In the genomic region with DNA sequence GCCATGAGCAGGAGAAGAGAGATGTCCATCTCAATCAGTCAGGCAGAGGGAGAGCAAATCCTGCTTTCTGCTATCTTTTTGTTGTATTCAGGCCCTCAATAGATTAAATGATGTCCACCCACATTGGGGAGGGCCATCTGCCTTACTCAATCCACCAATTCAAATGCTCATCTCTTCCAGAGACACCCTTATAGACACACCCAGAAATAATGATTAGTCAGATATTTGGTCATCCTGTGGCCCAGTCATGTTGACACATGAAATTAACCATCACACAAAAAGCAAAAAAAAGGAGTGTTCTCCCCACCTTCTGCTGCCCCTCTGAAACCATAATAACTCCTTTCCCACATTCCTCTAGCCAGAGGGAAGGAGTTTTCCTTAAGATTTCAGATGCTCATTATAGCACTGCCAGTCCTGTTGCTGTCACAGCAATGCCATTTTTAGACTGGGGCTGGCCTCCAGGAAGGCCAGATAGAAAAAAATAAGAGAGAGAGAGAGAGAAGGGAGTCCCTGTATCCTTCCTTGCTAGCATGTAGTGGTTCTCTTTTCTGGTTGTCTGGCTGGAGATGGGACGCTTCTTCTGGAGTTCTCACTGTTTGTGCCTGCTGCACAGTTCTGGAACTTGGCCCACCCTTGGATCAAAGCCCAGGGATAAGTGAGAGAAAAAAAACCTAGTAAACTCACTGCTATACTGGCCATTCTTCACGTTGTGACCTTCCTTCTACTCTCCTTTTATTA, we compare ENCODE assay signal across 17 cellular contexts.
DNase-seq lines count a peak whose midpoint lies in the region; ATAC-seq, FAIRE-seq and TF ChIP-seq lines count a peak whose summit lies in the region.
"Had no signal": no experiment of that assay in that cellular context is flagged by ENCODE, and none has a peak within 500 bp of the region (broad histone marks: within the 10 kb centered on the region; RNA-seq: fewer than 3 reads in every experiment).

No MANE protein-coding gene starts in this region.

- FAIRE-seq in bronchial epithelial cell (lab: Jason Lieb, UNC) = no peak
- FAIRE-seq: GM12891 had no signal

- H3K9me3 ChIP-seq in heart left ventricle = peaks cover 0 to 4% (median 0%) of the 10 kb centered on the region in 12 donors
- peaks cover 0 to under 1% of the 10 kb centered on the region in 2 donors for H3K9me3 ChIP-seq in neuronal stem cell (replicated peaks in 1 of 2; ENCODE audit: control insufficient read depth in 2 of 2, insufficient read depth in 1 of 2, low read depth in 1 of 2, low read length in 2 of 2)
- H3K9me3 ChIP-seq: lower lobe of right lung, suprapubic skin had no signal

- no peak overlapping the region for H3K14ac ChIP-seq in neuronal stem cell (ENCODE audit: low read length)

- H3K27me3 ChIP-seq in bronchial epithelial cell (ENCODE audit: control insufficient read depth, insufficient read depth, low read length) (no peaks in the 10 kb centered on the region), heart left ventricle (no peaks in the 10 kb centered on the region), neuronal stem cell (ENCODE audit: control insufficient read depth in 3 of 3, insufficient read depth in 3 of 3, low read depth in 1 of 3, low read length in 3 of 3) (no peaks in the 10 kb centered on the region)
- H3K27me3 ChIP-seq: suprapubic skin had no signal

- no peak overlapping the region for H3K18ac ChIP-seq in neuronal stem cell (ENCODE audit: low read length)

- H3K36me3 ChIP-seq in bronchial epithelial cell (ENCODE audit: control insufficient read depth, insufficient read depth, low read length) = no peaks in the 10 kb centered on the region
- H3K36me3 ChIP-seq in heart left ventricle = no peaks in the 10 kb centered on the region
- H3K36me3 ChIP-seq in neuronal stem cell (replicated peaks in 1 of 2; ENCODE audit: control insufficient read depth in 2 of 2, insufficient read depth in 2 of 2, low read length in 2 of 2) = no peaks in the 10 kb centered on the region
- H3K36me3 ChIP-seq: lower lobe of right lung, suprapubic skin had no signal

- intact Hi-C loops in heart left ventricle (cut with DNase I) = no loop called here
- intact Hi-C loops in posterior vena cava (cut with DNase I) = no loop called here

- no peak overlapping the region for H2BK12ac ChIP-seq in neuronal stem cell (ENCODE audit: low read length)

- no peak overlapping the region for H3K4ac ChIP-seq in neuronal stem cell (ENCODE audit: low read length)

- WGBS in heart left ventricle, 4 donors = 8 to 13% (median 11%) methylated on average over 2 of the region's 2 CpGs
- WGBS in neuronal stem cell (ENCODE audit: extremely low coverage in 2 of 2, insufficient read length in 2 of 2, insufficient replicate concordance in 1 of 2), 2 donors = no CpG with 5 or more reads among the region's 2 CpGs

- H2BK15ac ChIP-seq in neuronal stem cell (ENCODE audit: low read length) = no peak overlapping the region

- DNase-seq in LNCaP clone FGC (ENCODE audit: low read depth) (peak; percentile 45), bronchial epithelial cell (ENCODE audit: low read depth) (peak; percentile 60), heart left ventricle (peak; percentile 39 to 73 (median 61)), posterior vena cava (ENCODE audit: low spot score) (peak; percentile 73), DMS153 treated with DMSO at 0.1 percent for 48 hours (lab: John Stamatoyannopoulos, UW; ENCODE audit: unreplicated experiment) (no peak), AML-193 (lab: John Stamatoyannopoulos, UW) (no peak), neuronal stem cell (ENCODE audit: low spot score) (no peak), 8988T (no peak)
- DNase-seq: activated CD4-positive, CD25-positive, alpha-beta regulatory T cell; activated gamma-delta T cell treated with Interleukin-2 at 50 U/mL for 16 hours; lower lobe of right lung; natural killer cell; NCI-H1417; NK-92 treated with Interleukin-12 subunit alpha and Interleukin-12 subunit beta, amount 100 ng/mL, for 24 hours; stimulated activated CD4-positive, alpha-beta T cell treated with anti-CD3 and anti-CD28 coated beads, Interleukin-2, amount 100 ng/mL, for 24 hours had no signal

- H3K4me1 ChIP-seq in heart left ventricle (peaks cover 0 to 23% (median 5%) of the 10 kb centered on the region in 12 donors), neuronal stem cell (ENCODE audit: control insufficient read depth in 2 of 2, insufficient read depth in 1 of 2, low read depth in 1 of 2, low read length in 2 of 2) (no peaks in the 10 kb centered on the region)
- H3K4me1 ChIP-seq: lower lobe of right lung, suprapubic skin had no signal

- H3K79me1 ChIP-seq in neuronal stem cell (ENCODE audit: low read depth, low read length) = no peaks in the 10 kb centered on the region

- no peak overlapping the region for H2AFZ ChIP-seq in neuronal stem cell (ENCODE audit: low read length)

- H3K27ac ChIP-seq in heart left ventricle (peak overlapping the region in 5 of 12 donors; percentile 33 to 45 (median 42)), neuronal stem cell (replicated peaks; ENCODE audit: low read length) (no peak overlapping the region)
- H3K27ac ChIP-seq: lower lobe of right lung, suprapubic skin had no signal

- H2AK5ac ChIP-seq in neuronal stem cell (ENCODE audit: low read depth, low read length) = no peak overlapping the region

- peak; percentile 67 to 86 (median 74) for ATAC-seq in heart left ventricle
- ATAC-seq: lower lobe of right lung, natural killer cell had no signal

- no peak overlapping the region for H3K4me3 ChIP-seq in LNCaP clone FGC (ENCODE audit: low read depth, low read length)
- no peak overlapping the region for H3K4me3 ChIP-seq in bronchial epithelial cell (ENCODE audit: low read depth, low read length)
- no peak overlapping the region for H3K4me3 ChIP-seq in heart left ventricle
- no peak overlapping the region for H3K4me3 ChIP-seq in neuronal stem cell (ENCODE audit: low read length in 2 of 2)
- H3K4me3 ChIP-seq: lower lobe of right lung, suprapubic skin had no signal

- TF ChIP-seq CTCF in LNCaP clone FGC (IDR thresholded peaks at IDR 0.05; ENCODE audit: control insufficient read depth, extremely low read depth, insufficient read depth) (no peak), bronchial epithelial cell (IDR thresholded peaks at IDR 0.05; ENCODE audit: insufficient read depth, low read length, severe bottlenecking) (no peak), heart left ventricle (IDR thresholded peaks at IDR 0.05) (no peak)

- no peak overlapping the region for H4K8ac ChIP-seq in neuronal stem cell (ENCODE audit: low read depth, low read length)

- TF ChIP-seq POLR2A in heart left ventricle (IDR thresholded peaks at IDR 0.05) = no peak

- H2BK120ac ChIP-seq in neuronal stem cell (ENCODE audit: low read depth, low read length) = no peak overlapping the region

- H3K4me2 ChIP-seq in neuronal stem cell (ENCODE audit: insufficient read depth, low read length, poor library complexity, severe bottlenecking) = no peak overlapping the region

- H3K23ac ChIP-seq in neuronal stem cell (ENCODE audit: low read depth, low read length, poor library complexity) = no peak overlapping the region

- H2BK5ac ChIP-seq in neuronal stem cell (ENCODE audit: low read length) = no peak overlapping the region

- no peak overlapping the region for H3K9ac ChIP-seq in neuronal stem cell (ENCODE audit: low read depth, low read length, poor library complexity)

- H4K91ac ChIP-seq in neuronal stem cell (ENCODE audit: low read depth, low read length, poor library complexity) = no peak overlapping the region

Comparison
In these comparisons a context has a peak if more than half of its experiments do, and no peak if none do; other contexts are left out.
1. DNase-seq: peak in LNCaP clone FGC (single experiment), bronchial epithelial cell (single experiment), heart left ventricle (5 of 5) and posterior vena cava (single experiment); none in DMS153 treated with DMSO at 0.1 percent for 48 hours (single experiment), AML-193 (0 of 2), neuronal stem cell (single experiment) and 8988T (single experiment).